ENCODE assay signal across 16 cellular contexts in genomic region chr19:1867359-1867724, GRCh38. TPM values are rescaled to one million over a fixed set of nuclear protein-coding genes. Genes with fewer than 3 reads are reported as not detected.
A peak's percentile ranks its signal among the peaks of the same experiment; 100 is the strongest.
DNase-seq lines count a peak whose midpoint lies in the region; ATAC-seq, FAIRE-seq and TF ChIP-seq lines count a peak whose summit lies in the region.
"Had no signal": no experiment of that assay in that cellular context is flagged by ENCODE, and none has a peak within 500 bp of the region (broad histone marks: within the 10 kb centered on the region; RNA-seq: fewer than 3 reads in every experiment).

No MANE protein-coding gene starts in this region.

- H3K27ac ChIP-seq in CD4-positive, alpha-beta T cell (ENCODE audit: low read depth, low read length): no peak overlapping the region
- H3K27ac ChIP-seq: SJSA1 had no signal

- no peaks in the 10 kb centered on the region for H3K27me3 ChIP-seq in CD4-positive, alpha-beta T cell (ENCODE audit: control insufficient read depth, insufficient read depth, low read length)
- H3K27me3 ChIP-seq: SJSA1 had no signal

- no peak for DNase-seq in T-helper 2 cell treated with Interferon-gamma antibody and Interleukin-4, amounts not matched to agents 5 μg/mL and 100 μg/mL, for 36 hours (ENCODE audit: low spot score)
- DNase-seq in T-helper 2 cell (no peak), neural crest cell (ENCODE audit: low read depth, low spot score) (no peak), RCC 7860 (ENCODE audit: low spot score) (no peak)
- no peak for DNase-seq in CD4-positive, alpha-beta T cell
- DNase-seq in activated naive CD8-positive, alpha-beta T cell treated with anti-CD3 and anti-CD28 coated beads, Interleukin-2, amount 50 U/mL, for 24 hours: no peak
- DNase-seq: 8988T; CD8-positive, alpha-beta T cell; MV-4-11; NCI-H1417 treated with DMSO at 0.1 percent for 48 hours; NCI-H2029; NCI-H748 treated with DMSO at 0.1 percent for 48 hours had no signal

- H3K9me3 Mint-ChIP-seq in T-helper 2 cell treated with Interferon-gamma antibody and Interleukin-4, amounts not matched to agents 5 μg/mL and 100 μg/mL, for 36 hours: no peaks in the 10 kb centered on the region
- H3K9me3 Mint-ChIP-seq in CD4-positive, alpha-beta T cell: no peaks in the 10 kb centered on the region
- no peaks in the 10 kb centered on the region for H3K9me3 Mint-ChIP-seq in activated naive CD8-positive, alpha-beta T cell treated with anti-CD3 and anti-CD28 coated beads, Interleukin-2, amount 50 U/mL, for 24 hours
- no peaks in the 10 kb centered on the region for H3K9me3 Mint-ChIP-seq in neural crest cell
- H3K9me3 Mint-ChIP-seq: CD8-positive, alpha-beta T cell had no signal

- H3K27ac Mint-ChIP-seq in T-helper 2 cell treated with Interferon-gamma antibody and Interleukin-4, amounts not matched to agents 5 μg/mL and 100 μg/mL, for 36 hours: peak overlapping the region; percentile 15
- H3K27ac Mint-ChIP-seq in CD4-positive, alpha-beta T cell: peak overlapping the region; percentile 36
- peak overlapping the region; percentile 46 for H3K27ac Mint-ChIP-seq in activated naive CD8-positive, alpha-beta T cell treated with anti-CD3 and anti-CD28 coated beads, Interleukin-2, amount 50 U/mL, for 24 hours
- H3K27ac Mint-ChIP-seq in neural crest cell (ENCODE audit: unreplicated experiment): no peak overlapping the region

- peaks cover 8% of the 10 kb centered on the region for H3K36me3 Mint-ChIP-seq in T-helper 2 cell treated with Interferon-gamma antibody and Interleukin-4, amounts not matched to agents 5 μg/mL and 100 μg/mL, for 36 hours (ENCODE audit: low read depth)
- peaks cover 21% of the 10 kb centered on the region for H3K36me3 Mint-ChIP-seq in CD4-positive, alpha-beta T cell (ENCODE audit: low read depth)
- peaks cover 4% of the 10 kb centered on the region for H3K36me3 Mint-ChIP-seq in activated naive CD8-positive, alpha-beta T cell treated with anti-CD3 and anti-CD28 coated beads, Interleukin-2, amount 50 U/mL, for 24 hours (ENCODE audit: low read depth)
- no peaks in the 10 kb centered on the region for H3K36me3 Mint-ChIP-seq in neural crest cell (ENCODE audit: low read depth)

- no peak for FAIRE-seq in RCC 7860 (lab: Jason Lieb, UNC)

- POLR2A ChIA-PET in CD4-positive, alpha-beta T cell (lab: Charles Lee): interaction anchor here (1.2 to 3.6 kb wide), 2 partner anchors 8 to 9 kb away, joined by 3 to 41 read pairs; no protein-coding TSS in a partner anchor

- H3K4me3 Mint-ChIP-seq in T-helper 2 cell treated with Interferon-gamma antibody and Interleukin-4, amounts not matched to agents 5 μg/mL and 100 μg/mL, for 36 hours: no peak overlapping the region
- H3K4me3 Mint-ChIP-seq in CD4-positive, alpha-beta T cell: no peak overlapping the region
- H3K4me3 Mint-ChIP-seq in activated naive CD8-positive, alpha-beta T cell treated with anti-CD3 and anti-CD28 coated beads, Interleukin-2, amount 50 U/mL, for 24 hours: no peak overlapping the region
- peak overlapping the region; percentile 41 for H3K4me3 Mint-ChIP-seq in neural crest cell
- H3K4me3 Mint-ChIP-seq: CD8-positive, alpha-beta T cell had no signal

- no peak for ATAC-seq in CD4-positive, alpha-beta T cell (ENCODE audit: poor library complexity)
- no peak for ATAC-seq in activated naive CD8-positive, alpha-beta T cell treated with anti-CD3 and anti-CD28 coated beads, Interleukin-2, amount 50 U/mL, for 24 hours
- ATAC-seq in HG02642 (IDR thresholded peaks at IDR 0.05; ENCODE audit: poor library complexity, unreplicated experiment) (no peak), HG03039 (IDR thresholded peaks at IDR 0.05; ENCODE audit: unreplicated experiment) (no peak)
- ATAC-seq: CD8-positive, alpha-beta T cell had no signal

- intact Hi-C loops in CD4-positive, alpha-beta T cell (cut with DNase I, micrococcal nuclease): no loop called here

- no peaks in the 10 kb centered on the region for H3K9me3 ChIP-seq in CD4-positive, alpha-beta T cell (ENCODE audit: control insufficient read depth, low read length)
- H3K9me3 ChIP-seq: HAP-1, SJSA1 had no signal

- H3K4me1 Mint-ChIP-seq in T-helper 2 cell treated with Interferon-gamma antibody and Interleukin-4, amounts not matched to agents 5 μg/mL and 100 μg/mL, for 36 hours (ENCODE audit: low read depth): peaks cover 9% of the 10 kb centered on the region
- H3K4me1 Mint-ChIP-seq in CD4-positive, alpha-beta T cell (ENCODE audit: low read depth): peaks cover 13% of the 10 kb centered on the region
- peaks cover 15% of the 10 kb centered on the region for H3K4me1 Mint-ChIP-seq in activated naive CD8-positive, alpha-beta T cell treated with anti-CD3 and anti-CD28 coated beads, Interleukin-2, amount 50 U/mL, for 24 hours
- peaks cover 4% of the 10 kb centered on the region for H3K4me1 Mint-ChIP-seq in neural crest cell

- no peaks in the 10 kb centered on the region for H3K27me3 Mint-ChIP-seq in T-helper 2 cell treated with Interferon-gamma antibody and Interleukin-4, amounts not matched to agents 5 μg/mL and 100 μg/mL, for 36 hours (ENCODE audit: low read depth)
- no peaks in the 10 kb centered on the region for H3K27me3 Mint-ChIP-seq in CD4-positive, alpha-beta T cell
- H3K27me3 Mint-ChIP-seq in activated naive CD8-positive, alpha-beta T cell treated with anti-CD3 and anti-CD28 coated beads, Interleukin-2, amount 50 U/mL, for 24 hours: no peaks in the 10 kb centered on the region
- peaks cover 2% of the 10 kb centered on the region for H3K27me3 Mint-ChIP-seq in neural crest cell (ENCODE audit: low read depth)

- CTCF ChIA-PET in CD4-positive, alpha-beta T cell (lab: Charles Lee): no interaction called here

- TF ChIP-seq CTCF in CD4-positive, alpha-beta T cell (IDR thresholded peaks at IDR 0.05): no peak
- TF ChIP-seq CTCF in neural crest cell (conservative IDR thresholded peaks at IDR 0.05): no peak

RNA-seq across cellular contexts. Expression of gene KLF16, which starts 4.0 kb away (rescaled TPM):
- 10 to 100 TPM; 83.8 to 89.2 TPM for total RNA-seq in CD4-positive, alpha-beta T cell
- total RNA-seq in neural crest cell: 18.9 and 20.7 TPM in 2 replicates

RNA-seq across cellular contexts. Expression of gene ABHD17A, which starts 18.0 kb away (rescaled TPM):
- total RNA-seq in CD4-positive, alpha-beta T cell: 100 to 1,000 TPM; 156 to 172 TPM
- 73.9 and 74.1 TPM in 2 replicates for total RNA-seq in neural crest cell

RNA-seq across cellular contexts. Expression of gene REXO1, which starts 19.1 kb away (rescaled TPM):
- total RNA-seq in CD4-positive, alpha-beta T cell: 100 to 1,000 TPM; 106 to 114 TPM
- 40.8 and 45.3 TPM in 2 replicates for total RNA-seq in neural crest cell

RNA-seq across cellular contexts. Expression of gene ADAT3, which starts 37.9 kb away (rescaled TPM):
- total RNA-seq in CD4-positive, alpha-beta T cell: 1 to 10 TPM; 7.9 to 8.2 TPM
- total RNA-seq in neural crest cell: 13.7 and 14.1 TPM in 2 replicates

RNA-seq across cellular contexts. Expression of gene SCAMP4, which starts 37.9 kb away (rescaled TPM):
- total RNA-seq in CD4-positive, alpha-beta T cell: 10 to 100 TPM; 12.7 to 15.4 TPM
- total RNA-seq in neural crest cell: 71.2 and 79.9 TPM in 2 replicates
